ENCODE assay signal across 30 cellular contexts in genomic region chrX:12344954-12345353, GRCh38.
"Had no signal": no experiment of that assay in that cellular context is flagged by ENCODE, and none has a peak within 500 bp of the region (broad histone marks: within the 10 kb centered on the region; RNA-seq: fewer than 3 reads in every experiment).

No MANE protein-coding gene starts in this region.

- H3K36me3 ChIP-seq: adrenal gland, ascending aorta, brain microvascular endothelial cell, breast epithelium, cardiac muscle cell had no signal

- H3K27me3 ChIP-seq: ascending aorta, body of pancreas, brain microvascular endothelial cell, cardiac muscle cell had no signal

- DNase-seq: activated effector memory CD4-positive, alpha-beta T cell treated with anti-CD3 and anti-CD28 coated beads, Interleukin-2, amount 50 U/mL, for 16 hours; activated effector memory CD4-positive, alpha-beta T cell treated with Interleukin-2 at 50 U/mL for 16 hours; activated gamma-delta T cell; activated gamma-delta T cell treated with Interleukin-2 at 50 U/mL for 16 hours; activated naive CD4-positive, alpha-beta T cell; activated naive CD4-positive, alpha-beta T cell treated with anti-CD3 and anti-CD28 coated beads for 36 hours; activated naive CD4-positive, alpha-beta T cell treated with anti-CD3 and anti-CD28 coated beads, Interleukin-2, amount 10 ng/mL, durations not matched to agents 7 days and 5 days; activated naive CD4-positive, alpha-beta T cell treated with anti-CD3 and anti-CD28 coated beads, Interleukin-2, amount 50 U/mL, for 16 hours; activated naive CD4-positive, alpha-beta T cell treated with Interleukin-2 at 50 U/mL for 16 hours; activated naive CD8-positive, alpha-beta T cell treated with anti-CD3 and anti-CD28 coated beads for 36 hours; activated naive CD8-positive, alpha-beta T cell treated with anti-CD3 and anti-CD28 coated beads, Interleukin-2, amount 10 ng/mL, durations not matched to agents 7 days and 5 days; activated naive CD8-positive, alpha-beta T cell treated with anti-CD3 and anti-CD28 coated beads, Interleukin-2, amount 50 U/mL, for 24 hours; activated T-cell treated with anti-CD3 and anti-CD28 coated beads, Interleukin-2, amount 50 U/mL, for 1 hour; activated T-cell treated with anti-CD3 and anti-CD28 coated beads, Interleukin-2, amount 50 U/mL, for 24 hours; activated T-cell treated with anti-CD3 and anti-CD28 coated beads, Interleukin-2, amount 50 U/mL, for 4 hours; activated T-cell treated with anti-CD3 and anti-CD28 coated beads, Interleukin-2, amount 50 U/mL, for 48 hours; activated T-cell treated with anti-CD3 and anti-CD28 coated beads, Interleukin-2, amount 50 U/mL, for 72 hours; adrenal gland; amniotic stem cell; amygdala; anterior cingulate cortex; aorta; body of pancreas; brain microvascular endothelial cell; caudate nucleus; central memory CD4-positive, alpha-beta T cell; cerebellar nuclear complex had no signal

- H3K27ac ChIP-seq: adrenal gland, ascending aorta, body of pancreas, brain microvascular endothelial cell, breast epithelium, cardiac muscle cell had no signal

- H3K9me3 ChIP-seq: adrenal gland, ascending aorta, body of pancreas, breast epithelium had no signal

- H3K4me1 ChIP-seq: adrenal gland, ascending aorta, body of pancreas, breast epithelium had no signal

- H3K4me3 ChIP-seq: adrenal gland, ascending aorta, body of pancreas, breast epithelium, cardiac muscle cell had no signal
